10 cellular contexts compared by ENCODE assay signal in genomic region chr4:1204286-1204827, GRCh38. TPM values are rescaled to one million over a fixed set of nuclear protein-coding genes. Genes with fewer than 3 reads are reported as not detected.
DNase-seq lines count a peak whose midpoint lies in the region; ATAC-seq and TF ChIP-seq lines count a peak whose summit lies in the region.
"Had no signal": no experiment of that assay in that cellular context is flagged by ENCODE, and none has a peak within 500 bp of the region (broad histone marks: within the 10 kb centered on the region; RNA-seq: fewer than 3 reads in every experiment).

No MANE protein-coding gene starts in this region.

- no peak overlapping the region for H3K4me2 ChIP-seq in mesenchymal stem cell (ENCODE audit: low read length, poor library complexity, severe bottlenecking)
- H3K4me2 ChIP-seq: GM23338 had no signal

- H3K27ac ChIP-seq in mesenchymal stem cell (ENCODE audit: low read length, poor library complexity, severe bottlenecking): no peak overlapping the region
- H3K27ac ChIP-seq: SJCRH30 had no signal

- H2BK15ac ChIP-seq in mesenchymal stem cell (ENCODE audit: low read depth, poor library complexity, severe bottlenecking): no peak overlapping the region

- 89% methylated on average over 21 of the region's 21 CpGs for WGBS in mesenchymal stem cell

- no peaks in the 10 kb centered on the region for H3K27me3 ChIP-seq in mesenchymal stem cell (ENCODE audit: control insufficient read depth in 1 of 2, insufficient read depth in 1 of 2, low read length in 2 of 2)
- H3K27me3 ChIP-seq: SJCRH30 had no signal

- H4K8ac ChIP-seq in mesenchymal stem cell (ENCODE audit: low read length): peak overlapping the region; percentile 74

- no peaks in the 10 kb centered on the region for H3K9me3 ChIP-seq in mesenchymal stem cell (ENCODE audit: control insufficient read depth, low read length)
- H3K9me3 ChIP-seq: SJCRH30 had no signal

- H3K4me1 ChIP-seq in mesenchymal stem cell (ENCODE audit: control insufficient read depth, insufficient read depth, low read depth, low read length): peaks cover 76% of the 10 kb centered on the region

- H3K4me3 ChIP-seq in mesenchymal stem cell (ENCODE audit: insufficient read depth in 1 of 2, low read depth in 1 of 2, low read length in 2 of 2): no peak overlapping the region
- H3K4me3 ChIP-seq: GM23338, SJCRH30 had no signal

- no peak for ATAC-seq in GM18511 (IDR thresholded peaks at IDR 0.05; ENCODE audit: unreplicated experiment)
- ATAC-seq: GM23338 had no signal

- peak overlapping the region; percentile 39 for H2BK120ac ChIP-seq in mesenchymal stem cell (ENCODE audit: low read depth, low read length)

- no peak overlapping the region for H3K4me3 Mint-ChIP-seq in activated naive CD4-positive, alpha-beta T cell treated with anti-CD3 and anti-CD28 coated beads, Interleukin-2, amount 10 ng/mL, durations not matched to agents 7 days and 5 days
- no peak overlapping the region for H3K4me3 Mint-ChIP-seq in activated CD4-positive, alpha-beta memory T cell treated with anti-CD3 and anti-CD28 coated beads, Interleukin-2, amount 10 ng/mL, durations not matched to agents 7 days and 5 days
- H3K4me3 Mint-ChIP-seq in type B pancreatic cell: no peak overlapping the region
- H3K4me3 Mint-ChIP-seq: GM23338 had no signal

- peaks cover 0 to 28% of the 10 kb centered on the region in 2 experiments for H3K36me3 ChIP-seq in mesenchymal stem cell (ENCODE audit: control insufficient read depth in 1 of 2, insufficient read depth in 2 of 2, low read depth in 1 of 2, low read length in 2 of 2)

- peak overlapping the region; percentile 95 to 96 for H2BK12ac ChIP-seq in mesenchymal stem cell (ENCODE audit: low read length in 2 of 2)

- no peak for TF ChIP-seq CTCF in type B pancreatic cell (conservative IDR thresholded peaks at IDR 0.05)

- peaks cover 9% of the 10 kb centered on the region for H3K36me3 Mint-ChIP-seq in activated naive CD4-positive, alpha-beta T cell treated with anti-CD3 and anti-CD28 coated beads, Interleukin-2, amount 10 ng/mL, durations not matched to agents 7 days and 5 days
- peaks cover 5% of the 10 kb centered on the region for H3K36me3 Mint-ChIP-seq in activated CD4-positive, alpha-beta memory T cell treated with anti-CD3 and anti-CD28 coated beads, Interleukin-2, amount 10 ng/mL, durations not matched to agents 7 days and 5 days (ENCODE audit: low read depth)
- H3K36me3 Mint-ChIP-seq in type B pancreatic cell: no peaks in the 10 kb centered on the region

- CTCF ChIA-PET in activated naive CD4-positive, alpha-beta T cell treated with anti-CD3 and anti-CD28 coated beads, Interleukin-2, amount 10 ng/mL, durations not matched to agents 7 days and 5 days (lab: Charles Lee): interaction anchor here (1.2 to 3.0 kb wide), 2 partner anchors 13 to 37 kb away, joined by 3 to 15 read pairs; no protein-coding TSS in a partner anchor
- CTCF ChIA-PET in activated CD4-positive, alpha-beta memory T cell treated with anti-CD3 and anti-CD28 coated beads, Interleukin-2, amount 10 ng/mL, durations not matched to agents 7 days and 5 days (lab: Charles Lee): interaction anchor here (0.7 to 3.1 kb wide), 7 partner anchors 13 to 73 kb away, joined by 3 to 29 read pairs (median 10); no protein-coding TSS in a partner anchor

- H3K9ac ChIP-seq in mesenchymal stem cell (ENCODE audit: low read length): no peak overlapping the region

- no peaks in the 10 kb centered on the region for H3K9me3 Mint-ChIP-seq in activated naive CD4-positive, alpha-beta T cell treated with anti-CD3 and anti-CD28 coated beads, Interleukin-2, amount 10 ng/mL, durations not matched to agents 7 days and 5 days
- H3K9me3 Mint-ChIP-seq in activated CD4-positive, alpha-beta memory T cell treated with anti-CD3 and anti-CD28 coated beads, Interleukin-2, amount 10 ng/mL, durations not matched to agents 7 days and 5 days: no peaks in the 10 kb centered on the region
- no peaks in the 10 kb centered on the region for H3K9me3 Mint-ChIP-seq in type B pancreatic cell
- H3K9me3 Mint-ChIP-seq: GM23338 had no signal

- peaks cover 5% of the 10 kb centered on the region for H3K79me1 ChIP-seq in mesenchymal stem cell (replicated peaks; ENCODE audit: low read length, poor library complexity, severe bottlenecking)

- H2AK5ac ChIP-seq in mesenchymal stem cell (ENCODE audit: low read length, severe bottlenecking): peak overlapping the region; percentile 23

- no peak overlapping the region for H2BK5ac ChIP-seq in mesenchymal stem cell (ENCODE audit: low read depth, low read length, poor library complexity, severe bottlenecking)

- no peak overlapping the region for H2AFZ ChIP-seq in mesenchymal stem cell (ENCODE audit: low read depth, low read length)
- H2AFZ ChIP-seq: GM23338 had no signal

- peak overlapping the region; percentile 68 to 92 for H3K18ac ChIP-seq in mesenchymal stem cell (ENCODE audit: low read depth in 1 of 2, low read length in 2 of 2)

- H3K4ac ChIP-seq in mesenchymal stem cell (ENCODE audit: low read depth in 1 of 2, low read length in 2 of 2): peak overlapping the region; percentile 76 to 86

- no peak for DNase-seq in activated naive CD4-positive, alpha-beta T cell treated with anti-CD3 and anti-CD28 coated beads, Interleukin-2, amount 10 ng/mL, durations not matched to agents 7 days and 5 days
- no peak for DNase-seq in activated naive CD4-positive, alpha-beta T cell treated with Interleukin-2 at 50 U/mL for 16 hours
- peak; percentile 14 for DNase-seq in activated CD4-positive, alpha-beta memory T cell treated with anti-CD3 and anti-CD28 coated beads, Interleukin-2, amount 10 ng/mL, durations not matched to agents 7 days and 5 days
- DNase-seq in mesenchymal stem cell: no peak
- peak; percentile 45 for DNase-seq in type B pancreatic cell (ENCODE audit: extremely low spot score, unreplicated experiment)
- DNase-seq in ureter (ENCODE audit: low spot score): no peak
- no peak for DNase-seq in kidney glomerular epithelial cell (lab: John Stamatoyannopoulos, UW)

- H3K27ac Mint-ChIP-seq in activated naive CD4-positive, alpha-beta T cell treated with anti-CD3 and anti-CD28 coated beads, Interleukin-2, amount 10 ng/mL, durations not matched to agents 7 days and 5 days: peak overlapping the region; percentile 70
- H3K27ac Mint-ChIP-seq in activated CD4-positive, alpha-beta memory T cell treated with anti-CD3 and anti-CD28 coated beads, Interleukin-2, amount 10 ng/mL, durations not matched to agents 7 days and 5 days: peak overlapping the region; percentile 99
- peak overlapping the region; percentile 7 for H3K27ac Mint-ChIP-seq in type B pancreatic cell
- H3K27ac Mint-ChIP-seq: GM23338 had no signal

- H3K4me1 Mint-ChIP-seq in activated naive CD4-positive, alpha-beta T cell treated with anti-CD3 and anti-CD28 coated beads, Interleukin-2, amount 10 ng/mL, durations not matched to agents 7 days and 5 days: peaks cover 47% of the 10 kb centered on the region
- peaks cover 51% of the 10 kb centered on the region for H3K4me1 Mint-ChIP-seq in activated CD4-positive, alpha-beta memory T cell treated with anti-CD3 and anti-CD28 coated beads, Interleukin-2, amount 10 ng/mL, durations not matched to agents 7 days and 5 days
- H3K4me1 Mint-ChIP-seq in type B pancreatic cell (ENCODE audit: unreplicated experiment): peaks cover 16% of the 10 kb centered on the region
- H3K4me1 Mint-ChIP-seq: GM23338 had no signal

- no peak overlapping the region for H3K23ac ChIP-seq in mesenchymal stem cell (ENCODE audit: low read length in 2 of 2)

- peak overlapping the region in 1 of 2 experiments; percentile 35 for H3K14ac ChIP-seq in mesenchymal stem cell (ENCODE audit: low read length in 2 of 2)

- no peaks in the 10 kb centered on the region for H3K27me3 Mint-ChIP-seq in activated naive CD4-positive, alpha-beta T cell treated with anti-CD3 and anti-CD28 coated beads, Interleukin-2, amount 10 ng/mL, durations not matched to agents 7 days and 5 days
- H3K27me3 Mint-ChIP-seq in activated CD4-positive, alpha-beta memory T cell treated with anti-CD3 and anti-CD28 coated beads, Interleukin-2, amount 10 ng/mL, durations not matched to agents 7 days and 5 days: no peaks in the 10 kb centered on the region
- H3K27me3 Mint-ChIP-seq in type B pancreatic cell: no peaks in the 10 kb centered on the region

- POLR2A ChIA-PET in activated CD4-positive, alpha-beta memory T cell treated with anti-CD3 and anti-CD28 coated beads, Interleukin-2, amount 10 ng/mL, durations not matched to agents 7 days and 5 days (lab: Charles Lee): interaction anchor here (0.6 to 3.5 kb wide), 8 partner anchors 9 to 44 kb away, joined by 3 to 62 read pairs (median 4); partner anchors contain the start of gene CTBP1

- peak overlapping the region; percentile 82 for H4K91ac ChIP-seq in mesenchymal stem cell (ENCODE audit: low read length)

RNA-seq across cellular contexts. Expression of gene SPON2, which starts 32.0 kb away (rescaled TPM):
- total RNA-seq in activated CD4-positive, alpha-beta memory T cell treated with anti-CD3 and anti-CD28 coated beads, Interleukin-2, amount 10 ng/mL, durations not matched to agents 7 days and 5 days: 10 to 100 TPM; 22.8 to 24.6 TPM
- polyA plus RNA-seq in mesenchymal stem cell (2013, experiment 1 of 2): 3,023 TPM
- 3,062 TPM for polyA plus RNA-seq in mesenchymal stem cell (2013, experiment 2 of 2)
- total RNA-seq in type B pancreatic cell (ENCODE audit: low replicate concordance) (8.8 and 10.4 TPM in 2 replicates), ureter (36.6 TPM)

RNA-seq across cellular contexts. Expression of gene CTBP1, which starts 44.6 kb away (rescaled TPM):
- total RNA-seq in activated CD4-positive, alpha-beta memory T cell treated with anti-CD3 and anti-CD28 coated beads, Interleukin-2, amount 10 ng/mL, durations not matched to agents 7 days and 5 days: 100 to 1,000 TPM; 209 to 221 TPM
- polyA plus RNA-seq in mesenchymal stem cell (2013, experiment 1 of 2): 96.7 TPM
- polyA plus RNA-seq in mesenchymal stem cell (2013, experiment 2 of 2): 92.8 TPM
- total RNA-seq in type B pancreatic cell (ENCODE audit: low replicate concordance): 147 and 165 TPM in 2 replicates
- total RNA-seq in ureter: 171 TPM

Comparison
In these comparisons a context has a peak if more than half of its experiments do, and no peak if none do; other contexts are left out.
1. DNase-seq: peak in activated CD4-positive, alpha-beta memory T cell treated with anti-CD3 and anti-CD28 coated beads, Interleukin-2, amount 10 ng/mL, durations not matched to agents 7 days and 5 days (single experiment) and type B pancreatic cell (single experiment); none in activated naive CD4-positive, alpha-beta T cell treated with anti-CD3 and anti-CD28 coated beads, Interleukin-2, amount 10 ng/mL, durations not matched to agents 7 days and 5 days (single experiment), activated naive CD4-positive, alpha-beta T cell treated with Interleukin-2 at 50 U/mL for 16 hours (single experiment), mesenchymal stem cell (single experiment), ureter (single experiment) and kidney glomerular epithelial cell (single experiment).
2. H3K27ac Mint-ChIP-seq: peak in every context shown above with its lines; median percentile 99 in activated CD4-positive, alpha-beta memory T cell treated with anti-CD3 and anti-CD28 coated beads, Interleukin-2, amount 10 ng/mL, durations not matched to agents 7 days and 5 days; 70 in activated naive CD4-positive, alpha-beta T cell treated with anti-CD3 and anti-CD28 coated beads, Interleukin-2, amount 10 ng/mL, durations not matched to agents 7 days and 5 days; 7 in type B pancreatic cell.